34 cellular contexts compared by ENCODE assay signal in genomic region chr13:38954844-38955243, GRCh38. TPM values are rescaled to one million over a fixed set of nuclear protein-coding genes. Genes with fewer than 3 reads are reported as not detected.
"Had no signal": no experiment of that assay in that cellular context is flagged by ENCODE, and none has a peak within 500 bp of the region (broad histone marks: within the 10 kb centered on the region; RNA-seq: fewer than 3 reads in every experiment).

No MANE protein-coding gene starts in this region.

- H3K27me3 ChIP-seq: esophagus squamous epithelium, heart right ventricle, spleen, testis, tibial artery had no signal

- DNase-seq: cortex of kidney; effector memory CD8-positive, alpha-beta T cell; esophagus squamous epithelium; foreskin melanocyte; glutamatergic neuron; heart right ventricle; hippocampal formation; immature natural killer cell; islet precursor cell; kidney glomerular epithelial cell; left colon; left ventricle myocardium inferior; lower lobe of right lung; naive thymus-derived CD8-positive, alpha-beta T cell; nephron progenitor cell; nucleus accumbens; posterior cingulate gyrus; psoas muscle; right cardiac atrium; spleen; stimulated activated CD4-positive, alpha-beta T cell treated with anti-CD3 and anti-CD28 coated beads, Interleukin-4, amount 100 ng/mL, for 4 hours; stimulated activated naive CD8-positive, alpha-beta T cell treated with anti-CD3 and anti-CD28 coated beads, Interleukin-15, Interleukin-2, amounts not matched to agents 100 U/mL and 50 U/mL, for 24 hours; substantia nigra; testis; tibial artery had no signal

- H3K9me3 ChIP-seq: esophagus squamous epithelium, left ventricle myocardium inferior, lower lobe of right lung, psoas muscle, testis, tibial artery had no signal

- H3K36me3 ChIP-seq: esophagus squamous epithelium, heart right ventricle, left ventricle myocardium inferior, lower lobe of right lung, spleen, tibial artery had no signal

- H3K27ac ChIP-seq: esophagus squamous epithelium, heart right ventricle, left ventricle myocardium inferior, lower lobe of right lung, psoas muscle, skin epidermis, spleen, testis, tibial artery had no signal

- FAIRE-seq: endometrium had no signal

- ATAC-seq: effector memory CD8-positive, alpha-beta T cell; heart right ventricle; left colon; lower lobe of right lung; naive thymus-derived CD8-positive, alpha-beta T cell; psoas muscle; right cardiac atrium; stimulated activated memory B cell treated with anti-CD40 and anti-IgM and Interleukin-4, amounts not matched to agents 10 μg/mL and 1 μg/mL and 100 μg/mL, for 72 hours; stimulated activated naive CD8-positive, alpha-beta T cell treated with anti-CD3 and anti-CD28 coated beads, Interleukin-15, Interleukin-2, amounts not matched to agents 100 U/mL and 50 U/mL, for 24 hours had no signal

- H3K4me3 ChIP-seq: esophagus squamous epithelium, heart right ventricle, left ventricle myocardium inferior, lower lobe of right lung, psoas muscle, skin epidermis, spleen, testis, tibial artery had no signal

- H3K4me1 ChIP-seq: esophagus squamous epithelium, heart right ventricle, left ventricle myocardium inferior, lower lobe of right lung, psoas muscle, spleen, testis, tibial artery had no signal

RNA-seq across cellular contexts. Expression of gene STOML3, which starts 35.8 kb away (rescaled TPM):
- total RNA-seq: dermis microvascular lymphatic vessel endothelial cell; esophagus squamous epithelium; heart right ventricle; left ventricle myocardium inferior; mesenteric fat pad; myocyte; naive thymus-derived CD8-positive, alpha-beta T cell; osteocyte; psoas muscle; renal cortical epithelial cell; right cardiac atrium; spleen; urinary bladder had no signal
- polyA plus RNA-seq: heart right ventricle; immature natural killer cell; naive thymus-derived CD8-positive, alpha-beta T cell; psoas muscle; right cardiac atrium; spleen; urinary bladder had no signal
